18 cellular contexts compared by ENCODE assay signal in genomic region chr14:64943981-64944520, GRCh38. TPM values are rescaled to one million over a fixed set of nuclear protein-coding genes. Genes with fewer than 3 reads are reported as not detected.
DNase-seq lines count a peak whose midpoint lies in the region; ATAC-seq and TF ChIP-seq lines count a peak whose summit lies in the region.
"Had no signal": no experiment of that assay in that cellular context is flagged by ENCODE, and none has a peak within 500 bp of the region (broad histone marks: within the 10 kb centered on the region; RNA-seq: fewer than 3 reads in every experiment).

No MANE protein-coding gene starts in this region.

- TF ChIP-seq CTCF in endodermal cell (conservative IDR thresholded peaks at IDR 0.05) = no peak

- H3K4me3 Mint-ChIP-seq in activated naive CD8-positive, alpha-beta T cell = no peak overlapping the region
- no peak overlapping the region for H3K4me3 Mint-ChIP-seq in activated naive CD8-positive, alpha-beta T cell treated with anti-CD3 and anti-CD28 coated beads, Interleukin-2, amount 50 U/mL, for 24 hours
- no peak overlapping the region for H3K4me3 Mint-ChIP-seq in endodermal cell
- no peak overlapping the region for H3K4me3 Mint-ChIP-seq in stimulated activated effector memory CD8-positive, alpha-beta T cell treated with anti-CD3 and anti-CD28 coated beads, Interleukin-12 subunit alpha, Interleukin-12 subunit beta, amount 100 ng/mL, for 72 hours
- H3K4me3 Mint-ChIP-seq: activated naive CD4-positive, alpha-beta T cell treated with anti-CD3 and anti-CD28 coated beads, Interleukin-2, amount 50 U/mL, for 24 hours had no signal

- whole genome bisulfite sequencing in endodermal cell (ENCODE audit: insufficient coverage in 1 of 2, insufficient read length in 1 of 2), 2 experiments = 89 to 92% methylated on average over 2 to 3 of the region's 3 CpGs

- peaks cover 5% of the 10 kb centered on the region for H3K36me3 ChIP-seq in endodermal cell (ENCODE audit: control insufficient read depth, insufficient read depth, low read length)

- DNase-seq in activated naive CD8-positive, alpha-beta T cell treated with anti-CD3 and anti-CD28 coated beads, Interleukin-2, amount 50 U/mL, for 24 hours = no peak
- peak; percentile 23 for DNase-seq in LoVo (ENCODE audit: low spot score)
- DNase-seq in endodermal cell = peak; percentile 33
- no peak for DNase-seq in stimulated activated effector memory CD8-positive, alpha-beta T cell treated with anti-CD3 and anti-CD28 coated beads, Interleukin-12 subunit alpha, Interleukin-12 subunit beta, amount 100 ng/mL, for 72 hours (ENCODE audit: low spot score in 2 of 2)
- no peak for DNase-seq in SK-N-DZ (ENCODE audit: low spot score)
- no peak for DNase-seq in RKO (ENCODE audit: low spot score)
- no peak for DNase-seq in stimulated activated CD4-positive, alpha-beta T cell treated with anti-CD3 and anti-CD28 coated beads, Interleukin-4, amount 100 ng/mL, for 24 hours
- DNase-seq: effector CD8-positive, alpha-beta T cell; foreskin keratinocyte; naive B cell; NCI-H1436 treated with DMSO at 0.1 percent for 48 hours; NCI-H510A treated with DMSO at 0.1 percent for 48 hours; stimulated activated CD4-positive, alpha-beta T cell treated with anti-CD3 and anti-CD28 coated beads, Interleukin-12 subunit alpha, Interleukin-12 subunit beta, amount 100 ng/mL, for 4 hours had no signal

- peaks cover 3% of the 10 kb centered on the region for H3K4me1 ChIP-seq in endodermal cell (ENCODE audit: control insufficient read depth, insufficient read depth, low read length)

- no peak overlapping the region for H3K4me3 ChIP-seq in endodermal cell (ENCODE audit: low read length)
- H3K4me3 ChIP-seq: lung had no signal

- H3K27ac ChIP-seq in endodermal cell (ENCODE audit: low read depth, low read length) = no peak overlapping the region
- H3K27ac ChIP-seq: foreskin keratinocyte had no signal

- no peaks in the 10 kb centered on the region for H3K27me3 ChIP-seq in endodermal cell (ENCODE audit: control insufficient read depth, insufficient read depth, low read length, poor library complexity, severe bottlenecking)
- H3K27me3 ChIP-seq: foreskin keratinocyte had no signal

- no peak overlapping the region for H3K9ac ChIP-seq in endodermal cell (ENCODE audit: extremely low read depth, low read length, poor library complexity, severe bottlenecking)

- H3K9me3 Mint-ChIP-seq in activated naive CD8-positive, alpha-beta T cell (ENCODE audit: low read depth) = no peaks in the 10 kb centered on the region
- H3K9me3 Mint-ChIP-seq in activated naive CD8-positive, alpha-beta T cell treated with anti-CD3 and anti-CD28 coated beads, Interleukin-2, amount 50 U/mL, for 24 hours = no peaks in the 10 kb centered on the region
- H3K9me3 Mint-ChIP-seq in endodermal cell = no peaks in the 10 kb centered on the region
- H3K9me3 Mint-ChIP-seq in stimulated activated effector memory CD8-positive, alpha-beta T cell treated with anti-CD3 and anti-CD28 coated beads, Interleukin-12 subunit alpha, Interleukin-12 subunit beta, amount 100 ng/mL, for 72 hours = no peaks in the 10 kb centered on the region
- H3K9me3 Mint-ChIP-seq: activated naive CD4-positive, alpha-beta T cell treated with anti-CD3 and anti-CD28 coated beads, Interleukin-2, amount 50 U/mL, for 24 hours; naive B cell had no signal

- peak overlapping the region; percentile 68 for H3K27ac Mint-ChIP-seq in activated naive CD8-positive, alpha-beta T cell
- no peak overlapping the region for H3K27ac Mint-ChIP-seq in activated naive CD8-positive, alpha-beta T cell treated with anti-CD3 and anti-CD28 coated beads, Interleukin-2, amount 50 U/mL, for 24 hours
- peak overlapping the region; percentile 41 for H3K27ac Mint-ChIP-seq in endodermal cell
- peak overlapping the region; percentile 29 for H3K27ac Mint-ChIP-seq in stimulated activated effector memory CD8-positive, alpha-beta T cell treated with anti-CD3 and anti-CD28 coated beads, Interleukin-12 subunit alpha, Interleukin-12 subunit beta, amount 100 ng/mL, for 72 hours
- H3K27ac Mint-ChIP-seq: activated naive CD4-positive, alpha-beta T cell treated with anti-CD3 and anti-CD28 coated beads, Interleukin-2, amount 50 U/mL, for 24 hours had no signal

- no peak for ATAC-seq in activated naive CD8-positive, alpha-beta T cell treated with anti-CD3 and anti-CD28 coated beads, Interleukin-2, amount 50 U/mL, for 24 hours
- ATAC-seq in stimulated activated effector memory CD8-positive, alpha-beta T cell treated with anti-CD3 and anti-CD28 coated beads, Interleukin-12 subunit alpha, Interleukin-12 subunit beta, amount 100 ng/mL, for 72 hours = no peak
- ATAC-seq: foreskin keratinocyte had no signal

- H3K9me3 ChIP-seq in endodermal cell (ENCODE audit: control insufficient read depth, low read length) = no peaks in the 10 kb centered on the region

- peaks cover 51% of the 10 kb centered on the region for H3K4me1 Mint-ChIP-seq in activated naive CD8-positive, alpha-beta T cell (ENCODE audit: low read depth)
- peaks cover 15% of the 10 kb centered on the region for H3K4me1 Mint-ChIP-seq in activated naive CD8-positive, alpha-beta T cell treated with anti-CD3 and anti-CD28 coated beads, Interleukin-2, amount 50 U/mL, for 24 hours
- peaks cover 26% of the 10 kb centered on the region for H3K4me1 Mint-ChIP-seq in endodermal cell
- H3K4me1 Mint-ChIP-seq in stimulated activated effector memory CD8-positive, alpha-beta T cell treated with anti-CD3 and anti-CD28 coated beads, Interleukin-12 subunit alpha, Interleukin-12 subunit beta, amount 100 ng/mL, for 72 hours = peaks cover 61% of the 10 kb centered on the region

- peaks cover 2% of the 10 kb centered on the region for H3K36me3 Mint-ChIP-seq in activated naive CD8-positive, alpha-beta T cell
- H3K36me3 Mint-ChIP-seq in activated naive CD8-positive, alpha-beta T cell treated with anti-CD3 and anti-CD28 coated beads, Interleukin-2, amount 50 U/mL, for 24 hours (ENCODE audit: low read depth) = peaks cover 12% of the 10 kb centered on the region
- peaks cover 46% of the 10 kb centered on the region for H3K36me3 Mint-ChIP-seq in endodermal cell (ENCODE audit: low read depth)
- H3K36me3 Mint-ChIP-seq in stimulated activated effector memory CD8-positive, alpha-beta T cell treated with anti-CD3 and anti-CD28 coated beads, Interleukin-12 subunit alpha, Interleukin-12 subunit beta, amount 100 ng/mL, for 72 hours = peaks cover 5% of the 10 kb centered on the region

- no peaks in the 10 kb centered on the region for H3K27me3 Mint-ChIP-seq in activated naive CD8-positive, alpha-beta T cell
- no peaks in the 10 kb centered on the region for H3K27me3 Mint-ChIP-seq in activated naive CD8-positive, alpha-beta T cell treated with anti-CD3 and anti-CD28 coated beads, Interleukin-2, amount 50 U/mL, for 24 hours
- peaks cover 2% of the 10 kb centered on the region for H3K27me3 Mint-ChIP-seq in endodermal cell (ENCODE audit: insufficient read depth)
- H3K27me3 Mint-ChIP-seq: activated naive CD4-positive, alpha-beta T cell treated with anti-CD3 and anti-CD28 coated beads, Interleukin-2, amount 50 U/mL, for 24 hours; naive B cell had no signal

RNA-seq across cellular contexts. Expression of gene GPX2, which starts 1.5 kb away (rescaled TPM):
- 1 to 10 TPM; 2.6 to 3.7 TPM for total RNA-seq in endodermal cell
- 0.78 TPM for polyA plus RNA-seq in endodermal cell (2013, experiment 1 of 2)
- polyA plus RNA-seq in endodermal cell (2013, experiment 2 of 2) = 1.3 TPM
- polyA plus RNA-seq in SK-N-DZ (2014; cell fraction: cytosol; rRNA removed) = not detected in 2 replicates
- polyA plus RNA-seq in SK-N-DZ (2014; cell fraction: nucleus; rRNA removed) = not detected in 2 replicates
- total RNA-seq: LHCN-M2, pulmonary artery endothelial cell had no signal

RNA-seq across cellular contexts. Expression of gene RAB15, which starts 28.1 kb away (rescaled TPM):
- 10 to 100 TPM; 48.7 to 77.2 TPM for total RNA-seq in endodermal cell
- polyA plus RNA-seq in endodermal cell (2013, experiment 1 of 2) = 27.7 TPM
- polyA plus RNA-seq in endodermal cell (2013, experiment 2 of 2) = 24.4 TPM
- polyA plus RNA-seq in SK-N-DZ (2014; cell fraction: cytosol; rRNA removed) = 16.1 and 16.2 TPM in 2 replicates
- polyA plus RNA-seq in SK-N-DZ (2014; cell fraction: nucleus; rRNA removed) = 36.7 and 38.3 TPM in 2 replicates

RNA-seq across cellular contexts. Expression of gene CHURC1, which starts 29.8 kb away (rescaled TPM):
- total RNA-seq in endodermal cell = 10 to 100 TPM; 56.7 to 63.2 TPM
- 48.4 TPM for polyA plus RNA-seq in endodermal cell (2013, experiment 1 of 2)
- polyA plus RNA-seq in endodermal cell (2013, experiment 2 of 2) = 36.6 TPM
- 44.7 and 46.3 TPM in 2 replicates for polyA plus RNA-seq in SK-N-DZ (2014; cell fraction: cytosol; rRNA removed)
- polyA plus RNA-seq in SK-N-DZ (2014; cell fraction: nucleus; rRNA removed) = 33.5 and 39.2 TPM in 2 replicates

RNA-seq across cellular contexts. Expression of gene FNTB, which starts 42.6 kb away (rescaled TPM):
- total RNA-seq in endodermal cell = 10 to 100 TPM; 17.2 to 21.3 TPM
- polyA plus RNA-seq in endodermal cell (2013, experiment 1 of 2) = 18.8 TPM
- polyA plus RNA-seq in endodermal cell (2013, experiment 2 of 2) = 22.1 TPM
- 13.4 and 17.5 TPM in 2 replicates for polyA plus RNA-seq in SK-N-DZ (2014; cell fraction: cytosol; rRNA removed)
- polyA plus RNA-seq in SK-N-DZ (2014; cell fraction: nucleus; rRNA removed) = 11.2 and 20.5 TPM in 2 replicates

Comparison
In these comparisons a context has a peak if more than half of its experiments do, and no peak if none do; other contexts are left out.
1. DNase-seq: peak in LoVo (single experiment) and endodermal cell (single experiment); none in activated naive CD8-positive, alpha-beta T cell treated with anti-CD3 and anti-CD28 coated beads, Interleukin-2, amount 50 U/mL, for 24 hours (single experiment), stimulated activated effector memory CD8-positive, alpha-beta T cell treated with anti-CD3 and anti-CD28 coated beads, Interleukin-12 subunit alpha, Interleukin-12 subunit beta, amount 100 ng/mL, for 72 hours (0 of 2), SK-N-DZ (single experiment), RKO (single experiment) and stimulated activated CD4-positive, alpha-beta T cell treated with anti-CD3 and anti-CD28 coated beads, Interleukin-4, amount 100 ng/mL, for 24 hours (single experiment).